In the genomic region with DNA sequence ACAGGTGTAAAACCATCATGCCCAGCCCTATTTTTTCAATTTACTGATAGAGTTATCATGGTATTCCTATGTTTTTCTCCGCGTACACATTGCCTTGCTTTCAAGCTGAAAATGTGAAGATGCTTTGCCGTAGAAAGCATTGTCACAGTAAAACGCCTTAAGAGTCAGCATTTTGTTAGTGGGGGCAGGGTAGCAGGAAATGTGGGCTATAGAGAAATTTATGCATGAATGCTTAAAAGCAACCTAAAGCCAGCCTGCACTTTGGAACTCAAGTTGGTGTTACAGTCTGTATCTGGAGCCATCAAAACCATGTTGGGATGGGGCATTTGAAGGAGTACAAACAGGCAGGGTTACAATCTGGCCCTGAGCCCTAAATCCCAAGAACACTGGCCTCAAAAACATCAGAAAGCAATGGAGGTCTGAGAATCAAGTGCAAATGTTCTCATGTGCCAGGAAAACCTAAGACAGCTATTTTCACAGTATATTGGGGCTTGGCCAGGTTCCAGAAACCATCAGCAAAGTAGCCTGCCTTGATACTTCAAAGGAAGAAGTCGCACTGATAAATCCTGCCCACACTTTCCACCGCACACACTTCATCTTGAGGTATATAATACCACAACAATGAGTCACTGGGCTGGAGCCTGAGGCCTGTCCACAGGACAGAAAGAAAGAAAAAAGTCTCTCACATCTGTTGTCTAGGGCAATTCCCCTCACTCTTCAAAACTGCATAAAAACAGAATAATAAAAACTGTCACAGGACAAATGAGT, we compare ENCODE assay signal across 8 cellular contexts.
DNase-seq lines count a peak whose midpoint lies in the region; ATAC-seq lines count a peak whose summit lies in the region.

No MANE protein-coding gene starts in this region.

- peak; percentile 81 for ATAC-seq in HG02642 (IDR thresholded peaks at IDR 0.05; ENCODE audit: poor library complexity, unreplicated experiment)

- DNase-seq in NCI-H187 (lab: John Stamatoyannopoulos, UW) (peak; percentile 33 to 51), NCI-H187 treated with DMSO at 0.1 percent for 48 hours (lab: John Stamatoyannopoulos, UW) (no peak), NCI-H2196 treated with DMSO at 0.1 percent for 48 hours (lab: John Stamatoyannopoulos, UW; ENCODE audit: unreplicated experiment) (peak; percentile 27), hepatic stellate cell (ENCODE audit: low spot score) (peak; percentile 55), DMS153 (lab: John Stamatoyannopoulos, UW) (no peak)
- DNase-seq in activated CD8-positive, alpha-beta memory T cell treated with anti-CD3 and anti-CD28 coated beads, Interleukin-2, amount 50 U/mL, for 48 hours = peak; percentile 71
- DNase-seq in stimulated activated CD8-positive, alpha-beta memory T cell treated with anti-CD3 and anti-CD28 coated beads, Interleukin-2, amount 100 ng/mL, for 1 hour (ENCODE audit: low read depth in 2 of 2) = peak; percentile 7 to 16

Comparison
In these comparisons a context has a peak if more than half of its experiments do, and no peak if none do; other contexts are left out.
1. DNase-seq: peak in NCI-H187 (2 of 2), NCI-H2196 treated with DMSO at 0.1 percent for 48 hours (single experiment), activated CD8-positive, alpha-beta memory T cell treated with anti-CD3 and anti-CD28 coated beads, Interleukin-2, amount 50 U/mL, for 48 hours (single experiment), hepatic stellate cell (single experiment) and stimulated activated CD8-positive, alpha-beta memory T cell treated with anti-CD3 and anti-CD28 coated beads, Interleukin-2, amount 100 ng/mL, for 1 hour (2 of 2); none in NCI-H187 treated with DMSO at 0.1 percent for 48 hours (single experiment) and DMS153 (single experiment).